Comparison of ENCODE assay signal across 1 cellular context in the genomic region with DNA sequence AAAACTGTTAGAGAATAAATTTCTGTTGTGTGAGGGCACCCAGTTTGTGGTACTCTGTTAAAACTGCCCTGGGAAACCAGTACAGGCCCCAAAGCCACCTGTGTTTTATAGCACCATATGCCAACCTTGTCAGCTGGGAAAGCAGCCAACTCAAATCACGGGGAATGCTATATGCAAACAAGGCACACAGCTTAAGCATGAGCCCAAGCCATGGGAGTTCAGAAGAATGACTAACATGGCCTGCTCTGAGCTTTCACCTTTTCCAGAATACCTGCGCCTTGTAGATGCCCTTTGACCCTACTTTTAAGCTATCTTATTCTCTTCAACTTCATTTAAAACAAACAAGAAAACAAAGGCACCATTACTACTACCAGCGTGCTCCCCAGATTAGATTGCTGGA.
TF ChIP-seq lines count a peak whose summit lies in the region.

No MANE protein-coding gene starts in this region.

TF ChIP-seq in HepG2, 621 proteins besides CTCF, POLR2A, EP300 and RAD21 (continued from another document and continues in another):
- TF ChIP-seq, protein P1, sequence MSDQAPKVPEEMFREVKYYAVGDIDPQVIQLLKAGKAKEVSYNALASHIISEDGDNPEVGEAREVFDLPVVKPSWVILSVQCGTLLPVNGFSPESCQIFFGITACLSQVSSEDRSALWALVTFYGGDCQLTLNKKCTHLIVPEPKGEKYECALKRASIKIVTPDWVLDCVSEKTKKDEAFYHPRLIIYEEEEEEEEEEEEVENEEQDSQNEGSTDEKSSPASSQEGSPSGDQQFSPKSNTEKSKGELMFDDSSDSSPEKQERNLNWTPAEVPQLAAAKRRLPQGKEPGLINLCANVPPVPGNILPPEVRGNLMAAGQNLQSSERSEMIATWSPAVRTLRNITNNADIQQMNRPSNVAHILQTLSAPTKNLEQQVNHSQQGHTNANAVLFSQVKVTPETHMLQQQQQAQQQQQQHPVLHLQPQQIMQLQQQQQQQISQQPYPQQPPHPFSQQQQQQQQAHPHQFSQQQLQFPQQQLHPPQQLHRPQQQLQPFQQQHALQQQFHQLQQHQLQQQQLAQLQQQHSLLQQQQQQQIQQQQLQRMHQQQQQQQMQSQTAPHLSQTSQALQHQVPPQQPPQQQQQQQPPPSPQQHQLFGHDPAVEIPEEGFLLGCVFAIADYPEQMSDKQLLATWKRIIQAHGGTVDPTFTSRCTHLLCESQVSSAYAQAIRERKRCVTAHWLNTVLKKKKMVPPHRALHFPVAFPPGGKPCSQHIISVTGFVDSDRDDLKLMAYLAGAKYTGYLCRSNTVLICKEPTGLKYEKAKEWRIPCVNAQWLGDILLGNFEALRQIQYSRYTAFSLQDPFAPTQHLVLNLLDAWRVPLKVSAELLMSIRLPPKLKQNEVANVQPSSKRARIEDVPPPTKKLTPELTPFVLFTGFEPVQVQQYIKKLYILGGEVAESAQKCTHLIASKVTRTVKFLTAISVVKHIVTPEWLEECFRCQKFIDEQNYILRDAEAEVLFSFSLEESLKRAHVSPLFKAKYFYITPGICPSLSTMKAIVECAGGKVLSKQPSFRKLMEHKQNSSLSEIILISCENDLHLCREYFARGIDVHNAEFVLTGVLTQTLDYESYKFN (CRISPR knock-in tag; conservative IDR thresholded peaks at IDR 0.05) = peak; percentile 52
- TF ChIP-seq, protein P2, sequence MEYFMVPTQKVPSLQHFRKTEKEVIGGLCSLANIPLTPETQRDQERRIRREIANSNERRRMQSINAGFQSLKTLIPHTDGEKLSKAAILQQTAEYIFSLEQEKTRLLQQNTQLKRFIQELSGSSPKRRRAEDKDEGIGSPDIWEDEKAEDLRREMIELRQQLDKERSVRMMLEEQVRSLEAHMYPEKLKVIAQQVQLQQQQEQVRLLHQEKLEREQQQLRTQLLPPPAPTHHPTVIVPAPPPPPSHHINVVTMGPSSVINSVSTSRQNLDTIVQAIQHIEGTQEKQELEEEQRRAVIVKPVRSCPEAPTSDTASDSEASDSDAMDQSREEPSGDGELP (IDR thresholded peaks at IDR 0.05; ENCODE audit: borderline replicate concordance, low read depth) = peak; percentile 39; the same call in 1 of the 2 replicates
- no peak for TF ChIP-seq ATRX (CRISPR knock-in tag; IDR thresholded peaks at IDR 0.05; ENCODE audit: borderline replicate concordance)
- TF ChIP-seq ZNF382 (CRISPR knock-in tag; IDR thresholded peaks at IDR 0.05; ENCODE audit: borderline replicate concordance) = 0 out of 2 replicates have a peak, but pooled peaks have one; percentile 67
- TF ChIP-seq, protein P3, sequence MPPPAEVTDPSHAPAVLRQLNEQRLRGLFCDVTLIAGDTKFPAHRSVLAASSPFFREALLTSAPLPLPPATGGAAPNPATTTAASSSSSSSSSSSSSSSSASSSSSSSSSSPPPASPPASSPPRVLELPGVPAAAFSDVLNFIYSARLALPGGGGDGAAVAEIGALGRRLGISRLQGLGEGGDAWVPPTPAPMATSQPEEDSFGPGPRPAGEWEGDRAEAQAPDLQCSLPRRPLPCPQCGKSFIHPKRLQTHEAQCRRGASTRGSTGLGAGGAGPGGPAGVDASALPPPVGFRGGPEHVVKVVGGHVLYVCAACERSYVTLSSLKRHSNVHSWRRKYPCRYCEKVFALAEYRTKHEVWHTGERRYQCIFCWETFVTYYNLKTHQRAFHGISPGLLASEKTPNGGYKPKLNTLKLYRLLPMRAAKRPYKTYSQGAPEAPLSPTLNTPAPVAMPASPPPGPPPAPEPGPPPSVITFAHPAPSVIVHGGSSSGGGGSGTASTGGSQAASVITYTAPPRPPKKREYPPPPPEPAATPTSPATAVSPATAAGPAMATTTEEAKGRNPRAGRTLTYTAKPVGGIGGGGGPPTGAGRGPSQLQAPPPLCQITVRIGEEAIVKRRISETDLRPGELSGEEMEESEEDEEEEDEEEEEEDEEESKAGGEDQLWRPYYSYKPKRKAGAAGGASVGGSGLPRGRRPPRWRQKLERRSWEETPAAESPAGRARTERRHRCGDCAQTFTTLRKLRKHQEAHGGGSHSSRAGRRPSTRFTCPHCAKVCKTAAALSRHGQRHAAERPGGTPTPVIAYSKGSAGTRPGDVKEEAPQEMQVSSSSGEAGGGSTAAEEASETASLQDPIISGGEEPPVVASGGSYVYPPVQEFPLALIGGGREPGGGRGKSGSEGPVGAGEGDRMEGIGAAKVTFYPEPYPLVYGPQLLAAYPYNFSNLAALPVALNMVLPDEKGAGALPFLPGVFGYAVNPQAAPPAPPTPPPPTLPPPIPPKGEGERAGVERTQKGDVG (CRISPR knock-in tag; IDR thresholded peaks at IDR 0.05; ENCODE audit: borderline replicate concordance) = no peak
- no peak for TF ChIP-seq ZNF234 (CRISPR knock-in tag; conservative IDR thresholded peaks at IDR 0.05)
- TF ChIP-seq SOX13 (IDR thresholded peaks at IDR 0.05) = no peak
- TF ChIP-seq SOX13 (CRISPR knock-in tag; conservative IDR thresholded peaks at IDR 0.05 in 1 of 2, IDR thresholded peaks at IDR 0.05 in 1 of 2) = peak in 1 of 2 experiments; percentile 66; a peak in 2 of 4 replicates
- TF ChIP-seq, protein P4, sequence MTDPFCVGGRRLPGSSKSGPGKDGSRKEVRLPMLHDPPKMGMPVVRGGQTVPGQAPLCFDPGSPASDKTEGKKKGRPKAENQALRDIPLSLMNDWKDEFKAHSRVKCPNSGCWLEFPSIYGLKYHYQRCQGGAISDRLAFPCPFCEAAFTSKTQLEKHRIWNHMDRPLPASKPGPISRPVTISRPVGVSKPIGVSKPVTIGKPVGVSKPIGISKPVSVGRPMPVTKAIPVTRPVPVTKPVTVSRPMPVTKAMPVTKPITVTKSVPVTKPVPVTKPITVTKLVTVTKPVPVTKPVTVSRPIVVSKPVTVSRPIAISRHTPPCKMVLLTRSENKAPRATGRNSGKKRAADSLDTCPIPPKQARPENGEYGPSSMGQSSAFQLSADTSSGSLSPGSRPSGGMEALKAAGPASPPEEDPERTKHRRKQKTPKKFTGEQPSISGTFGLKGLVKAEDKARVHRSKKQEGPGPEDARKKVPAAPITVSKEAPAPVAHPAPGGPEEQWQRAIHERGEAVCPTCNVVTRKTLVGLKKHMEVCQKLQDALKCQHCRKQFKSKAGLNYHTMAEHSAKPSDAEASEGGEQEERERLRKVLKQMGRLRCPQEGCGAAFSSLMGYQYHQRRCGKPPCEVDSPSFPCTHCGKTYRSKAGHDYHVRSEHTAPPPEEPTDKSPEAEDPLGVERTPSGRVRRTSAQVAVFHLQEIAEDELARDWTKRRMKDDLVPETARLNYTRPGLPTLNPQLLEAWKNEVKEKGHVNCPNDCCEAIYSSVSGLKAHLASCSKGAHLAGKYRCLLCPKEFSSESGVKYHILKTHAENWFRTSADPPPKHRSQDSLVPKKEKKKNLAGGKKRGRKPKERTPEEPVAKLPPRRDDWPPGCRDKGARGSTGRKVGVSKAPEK (CRISPR knock-in tag; IDR thresholded peaks at IDR 0.05; ENCODE audit: borderline replicate concordance) = no peak
- no peak for TF ChIP-seq ZNF3 (CRISPR knock-in tag; IDR thresholded peaks at IDR 0.05)
- TF ChIP-seq, protein P5, sequence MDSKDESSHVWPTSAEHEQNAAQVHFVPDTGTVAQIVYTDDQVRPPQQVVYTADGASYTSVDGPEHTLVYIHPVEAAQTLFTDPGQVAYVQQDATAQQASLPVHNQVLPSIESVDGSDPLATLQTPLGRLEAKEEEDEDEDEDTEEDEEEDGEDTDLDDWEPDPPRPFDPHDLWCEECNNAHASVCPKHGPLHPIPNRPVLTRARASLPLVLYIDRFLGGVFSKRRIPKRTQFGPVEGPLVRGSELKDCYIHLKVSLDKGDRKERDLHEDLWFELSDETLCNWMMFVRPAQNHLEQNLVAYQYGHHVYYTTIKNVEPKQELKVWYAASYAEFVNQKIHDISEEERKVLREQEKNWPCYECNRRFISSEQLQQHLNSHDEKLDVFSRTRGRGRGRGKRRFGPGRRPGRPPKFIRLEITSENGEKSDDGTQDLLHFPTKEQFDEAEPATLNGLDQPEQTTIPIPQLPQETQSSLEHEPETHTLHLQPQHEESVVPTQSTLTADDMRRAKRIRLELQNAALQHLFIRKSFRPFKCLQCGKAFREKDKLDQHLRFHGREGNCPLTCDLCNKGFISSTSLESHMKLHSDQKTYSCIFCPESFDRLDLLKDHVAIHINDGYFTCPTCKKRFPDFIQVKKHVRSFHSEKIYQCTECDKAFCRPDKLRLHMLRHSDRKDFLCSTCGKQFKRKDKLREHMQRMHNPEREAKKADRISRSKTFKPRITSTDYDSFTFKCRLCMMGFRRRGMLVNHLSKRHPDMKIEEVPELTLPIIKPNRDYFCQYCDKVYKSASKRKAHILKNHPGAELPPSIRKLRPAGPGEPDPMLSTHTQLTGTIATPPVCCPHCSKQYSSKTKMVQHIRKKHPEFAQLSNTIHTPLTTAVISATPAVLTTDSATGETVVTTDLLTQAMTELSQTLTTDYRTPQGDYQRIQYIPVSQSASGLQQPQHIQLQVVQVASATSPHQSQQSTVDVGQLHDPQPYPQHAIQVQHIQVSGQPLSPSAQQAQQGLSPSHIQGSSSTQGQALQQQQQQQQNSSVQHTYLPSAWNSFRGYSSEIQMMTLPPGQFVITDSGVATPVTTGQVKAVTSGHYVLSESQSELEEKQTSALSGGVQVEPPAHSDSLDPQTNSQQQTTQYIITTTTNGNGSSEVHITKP (CRISPR knock-in tag; IDR thresholded peaks at IDR 0.05; ENCODE audit: low read depth) = no peak
- TF ChIP-seq, protein P6, sequence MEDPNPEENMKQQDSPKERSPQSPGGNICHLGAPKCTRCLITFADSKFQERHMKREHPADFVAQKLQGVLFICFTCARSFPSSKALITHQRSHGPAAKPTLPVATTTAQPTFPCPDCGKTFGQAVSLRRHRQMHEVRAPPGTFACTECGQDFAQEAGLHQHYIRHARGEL (CRISPR knock-in tag; IDR thresholded peaks at IDR 0.05) = no peak
- TF ChIP-seq NFIC (IDR thresholded peaks at IDR 0.05; ENCODE audit: low read length) = peak; percentile 76; the same call in 1 of the 2 replicates
- no peak for TF ChIP-seq ZNF7 (CRISPR knock-in tag; IDR thresholded peaks at IDR 0.05)
- no peak for TF ChIP-seq TCF7 (IDR thresholded peaks at IDR 0.05; ENCODE audit: low read depth)
- TF ChIP-seq KLF12 (CRISPR knock-in tag; IDR thresholded peaks at IDR 0.05; ENCODE audit: borderline replicate concordance) = no peak
- TF ChIP-seq NCOA5 (CRISPR knock-in tag; IDR thresholded peaks at IDR 0.05) = no peak
- no peak; the same call in 1 of the 2 replicates for TF ChIP-seq SIX1 (CRISPR knock-in tag; IDR thresholded peaks at IDR 0.05; ENCODE audit: borderline replicate concordance)
- TF ChIP-seq, protein P7, sequence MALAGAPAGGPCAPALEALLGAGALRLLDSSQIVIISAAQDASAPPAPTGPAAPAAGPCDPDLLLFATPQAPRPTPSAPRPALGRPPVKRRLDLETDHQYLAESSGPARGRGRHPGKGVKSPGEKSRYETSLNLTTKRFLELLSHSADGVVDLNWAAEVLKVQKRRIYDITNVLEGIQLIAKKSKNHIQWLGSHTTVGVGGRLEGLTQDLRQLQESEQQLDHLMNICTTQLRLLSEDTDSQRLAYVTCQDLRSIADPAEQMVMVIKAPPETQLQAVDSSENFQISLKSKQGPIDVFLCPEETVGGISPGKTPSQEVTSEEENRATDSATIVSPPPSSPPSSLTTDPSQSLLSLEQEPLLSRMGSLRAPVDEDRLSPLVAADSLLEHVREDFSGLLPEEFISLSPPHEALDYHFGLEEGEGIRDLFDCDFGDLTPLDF (CRISPR knock-in tag; IDR thresholded peaks at IDR 0.05) = no peak
- no peak for TF ChIP-seq ZNF780A (CRISPR knock-in tag; IDR thresholded peaks at IDR 0.05)
- peak; percentile 47; the same call in 1 of the 2 replicates for TF ChIP-seq RXRA (CRISPR knock-in tag; IDR thresholded peaks at IDR 0.05)
- TF ChIP-seq ZBTB7B (CRISPR knock-in tag; IDR thresholded peaks at IDR 0.05) = no peak
- no peak for TF ChIP-seq ZKSCAN1 (IDR thresholded peaks at IDR 0.05; ENCODE audit: low read length)
- peak; percentile 40; the same call in 1 of the 2 replicates for TF ChIP-seq SAP130 (CRISPR knock-in tag; IDR thresholded peaks at IDR 0.05; ENCODE audit: low read depth)
- peak; percentile 47 for TF ChIP-seq SALL1 (CRISPR knock-in tag; IDR thresholded peaks at IDR 0.05)
- peak; percentile 88; the same call in 1 of the 2 replicates for TF ChIP-seq HMG20A (CRISPR knock-in tag; IDR thresholded peaks at IDR 0.05; ENCODE audit: borderline replicate concordance)
- no peak for TF ChIP-seq TEAD2 (CRISPR knock-in tag; IDR thresholded peaks at IDR 0.05)
- no peak for TF ChIP-seq HOXA7 (CRISPR knock-in tag; IDR thresholded peaks at IDR 0.05)
- TF ChIP-seq HOXA3 (CRISPR knock-in tag; IDR thresholded peaks at IDR 0.05) = no peak
- TF ChIP-seq, protein P8, sequence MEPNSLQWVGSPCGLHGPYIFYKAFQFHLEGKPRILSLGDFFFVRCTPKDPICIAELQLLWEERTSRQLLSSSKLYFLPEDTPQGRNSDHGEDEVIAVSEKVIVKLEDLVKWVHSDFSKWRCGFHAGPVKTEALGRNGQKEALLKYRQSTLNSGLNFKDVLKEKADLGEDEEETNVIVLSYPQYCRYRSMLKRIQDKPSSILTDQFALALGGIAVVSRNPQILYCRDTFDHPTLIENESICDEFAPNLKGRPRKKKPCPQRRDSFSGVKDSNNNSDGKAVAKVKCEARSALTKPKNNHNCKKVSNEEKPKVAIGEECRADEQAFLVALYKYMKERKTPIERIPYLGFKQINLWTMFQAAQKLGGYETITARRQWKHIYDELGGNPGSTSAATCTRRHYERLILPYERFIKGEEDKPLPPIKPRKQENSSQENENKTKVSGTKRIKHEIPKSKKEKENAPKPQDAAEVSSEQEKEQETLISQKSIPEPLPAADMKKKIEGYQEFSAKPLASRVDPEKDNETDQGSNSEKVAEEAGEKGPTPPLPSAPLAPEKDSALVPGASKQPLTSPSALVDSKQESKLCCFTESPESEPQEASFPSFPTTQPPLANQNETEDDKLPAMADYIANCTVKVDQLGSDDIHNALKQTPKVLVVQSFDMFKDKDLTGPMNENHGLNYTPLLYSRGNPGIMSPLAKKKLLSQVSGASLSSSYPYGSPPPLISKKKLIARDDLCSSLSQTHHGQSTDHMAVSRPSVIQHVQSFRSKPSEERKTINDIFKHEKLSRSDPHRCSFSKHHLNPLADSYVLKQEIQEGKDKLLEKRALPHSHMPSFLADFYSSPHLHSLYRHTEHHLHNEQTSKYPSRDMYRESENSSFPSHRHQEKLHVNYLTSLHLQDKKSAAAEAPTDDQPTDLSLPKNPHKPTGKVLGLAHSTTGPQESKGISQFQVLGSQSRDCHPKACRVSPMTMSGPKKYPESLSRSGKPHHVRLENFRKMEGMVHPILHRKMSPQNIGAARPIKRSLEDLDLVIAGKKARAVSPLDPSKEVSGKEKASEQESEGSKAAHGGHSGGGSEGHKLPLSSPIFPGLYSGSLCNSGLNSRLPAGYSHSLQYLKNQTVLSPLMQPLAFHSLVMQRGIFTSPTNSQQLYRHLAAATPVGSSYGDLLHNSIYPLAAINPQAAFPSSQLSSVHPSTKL (CRISPR knock-in tag; IDR thresholded peaks at IDR 0.05) = peak; percentile 81
- 0 out of 2 replicates have a peak, but pooled peaks have one; percentile 30 for TF ChIP-seq NFKBIZ (CRISPR knock-in tag; IDR thresholded peaks at IDR 0.05)
- no peak for TF ChIP-seq ZNF660 (CRISPR knock-in tag; IDR thresholded peaks at IDR 0.05; ENCODE audit: borderline replicate concordance, low read depth)
- no peak for TF ChIP-seq ZNF790 (CRISPR knock-in tag; IDR thresholded peaks at IDR 0.05; ENCODE audit: borderline replicate concordance)
- TF ChIP-seq RBM22 (optimal IDR thresholded peaks at IDR 0.05; ENCODE audit: low read length) = no peak
- TF ChIP-seq, protein P9, sequence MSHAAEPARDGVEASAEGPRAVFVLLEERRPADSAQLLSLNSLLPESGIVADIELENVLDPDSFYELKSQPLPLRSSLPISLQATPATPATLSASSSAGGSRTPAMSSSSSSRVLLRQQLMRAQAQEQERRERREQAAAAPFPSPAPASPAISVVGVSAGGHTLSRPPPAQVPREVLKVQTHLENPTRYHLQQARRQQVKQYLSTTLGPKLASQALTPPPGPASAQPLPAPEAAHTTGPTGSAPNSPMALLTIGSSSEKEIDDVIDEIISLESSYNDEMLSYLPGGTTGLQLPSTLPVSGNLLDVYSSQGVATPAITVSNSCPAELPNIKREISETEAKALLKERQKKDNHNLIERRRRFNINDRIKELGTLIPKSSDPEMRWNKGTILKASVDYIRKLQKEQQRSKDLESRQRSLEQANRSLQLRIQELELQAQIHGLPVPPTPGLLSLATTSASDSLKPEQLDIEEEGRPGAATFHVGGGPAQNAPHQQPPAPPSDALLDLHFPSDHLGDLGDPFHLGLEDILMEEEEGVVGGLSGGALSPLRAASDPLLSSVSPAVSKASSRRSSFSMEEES (CRISPR knock-in tag; IDR thresholded peaks at IDR 0.05) = peak; percentile 44; the same call in 1 of the 2 replicates
